1 cellular context compared by ENCODE assay signal in the genomic region with DNA sequence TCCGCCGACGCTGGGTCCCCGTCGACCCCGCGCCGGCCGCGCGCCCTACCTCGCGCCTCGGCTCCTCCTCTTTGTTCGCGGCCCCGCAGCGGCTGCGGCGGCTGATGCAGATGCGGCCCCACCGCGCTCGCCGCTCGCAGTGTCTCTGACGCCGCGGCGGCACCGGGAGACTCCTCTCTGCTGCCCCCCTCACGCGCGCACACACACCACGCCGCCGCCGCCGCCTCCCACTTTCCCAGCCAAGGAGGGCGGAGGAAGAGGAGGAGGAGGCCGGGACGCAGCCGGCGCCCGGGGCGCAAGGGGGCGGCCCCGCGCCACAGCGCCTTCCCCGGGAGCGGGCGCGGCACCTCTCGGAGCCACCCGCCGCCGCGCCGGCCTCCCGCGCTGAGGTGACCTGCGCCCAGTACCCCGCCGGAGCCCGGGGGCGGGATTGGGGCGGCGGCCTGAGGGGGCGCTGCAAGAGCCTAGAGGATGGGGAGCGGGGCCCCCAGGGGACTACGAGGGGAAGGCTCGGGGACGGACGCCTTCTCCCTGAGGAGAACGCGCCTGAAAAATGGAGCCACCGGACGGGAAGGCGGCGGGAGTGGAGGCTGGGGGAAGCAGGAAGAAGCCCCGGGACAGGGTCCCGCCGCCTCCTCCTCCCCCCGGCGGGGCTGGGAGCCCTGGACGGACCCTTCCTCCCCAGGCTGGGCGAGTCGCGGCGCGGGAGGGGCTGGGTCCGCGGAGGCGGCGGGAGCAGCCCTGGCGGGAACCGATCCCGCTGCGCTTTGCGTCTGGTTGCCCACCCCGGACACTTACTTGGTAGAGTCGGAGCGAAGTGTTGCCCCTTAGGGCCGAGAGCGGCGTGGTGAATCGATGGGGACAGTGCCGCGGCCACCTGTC.
TF ChIP-seq lines count a peak whose summit lies in the region.

TSS of gene SH3RF1 (minus strand) at position 147 of the 882 bp plus-strand sequence. CDS start 1,744 bp downstream, outside the sequence.

TF ChIP-seq in GM12878, 131 proteins besides CTCF, POLR2A, EP300 and RAD21 (continued from another document and continues in another):
- TF ChIP-seq BCL3 (IDR thresholded peaks at IDR 0.05; ENCODE audit: borderline replicate concordance, insufficient read depth, low read depth, low read length, poor library complexity, severe bottlenecking) = peak; percentile 15
- TF ChIP-seq, protein P1, sequence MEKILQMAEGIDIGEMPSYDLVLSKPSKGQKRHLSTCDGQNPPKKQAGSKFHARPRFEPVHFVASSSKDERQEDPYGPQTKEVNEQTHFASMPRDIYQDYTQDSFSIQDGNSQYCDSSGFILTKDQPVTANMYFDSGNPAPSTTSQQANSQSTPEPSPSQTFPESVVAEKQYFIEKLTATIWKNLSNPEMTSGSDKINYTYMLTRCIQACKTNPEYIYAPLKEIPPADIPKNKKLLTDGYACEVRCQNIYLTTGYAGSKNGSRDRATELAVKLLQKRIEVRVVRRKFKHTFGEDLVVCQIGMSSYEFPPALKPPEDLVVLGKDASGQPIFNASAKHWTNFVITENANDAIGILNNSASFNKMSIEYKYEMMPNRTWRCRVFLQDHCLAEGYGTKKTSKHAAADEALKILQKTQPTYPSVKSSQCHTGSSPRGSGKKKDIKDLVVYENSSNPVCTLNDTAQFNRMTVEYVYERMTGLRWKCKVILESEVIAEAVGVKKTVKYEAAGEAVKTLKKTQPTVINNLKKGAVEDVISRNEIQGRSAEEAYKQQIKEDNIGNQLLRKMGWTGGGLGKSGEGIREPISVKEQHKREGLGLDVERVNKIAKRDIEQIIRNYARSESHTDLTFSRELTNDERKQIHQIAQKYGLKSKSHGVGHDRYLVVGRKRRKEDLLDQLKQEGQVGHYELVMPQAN (conservative IDR thresholded peaks at IDR 0.05) = peak; percentile 42
- TF ChIP-seq PAX5 (IDR thresholded peaks at IDR 0.05; ENCODE audit: borderline replicate concordance, low read depth, low read length) = 0 out of 2 replicates have a peak, but pooled peaks have one; percentile 15
- no peak for TF ChIP-seq ZBTB4 (CRISPR knock-in tag; IDR thresholded peaks at IDR 0.05)
- no peak for TF ChIP-seq ZNF592 (IDR thresholded peaks at IDR 0.05)
- TF ChIP-seq BRCA1 (IDR thresholded peaks at IDR 0.05; ENCODE audit: low read depth, low read length) = no peak
- TF ChIP-seq CHD4 (IDR thresholded peaks at IDR 0.05) = no peak
- TF ChIP-seq SREBF1 (IDR thresholded peaks at IDR 0.05; ENCODE audit: low read length) = no peak
- TF ChIP-seq POLR2AphosphoS5 (IDR thresholded peaks at IDR 0.05; ENCODE audit: low read length) = peak; percentile 41; the same call in 1 of the 2 replicates
- no peak for TF ChIP-seq NR2C1 (IDR thresholded peaks at IDR 0.05)
- no peak for TF ChIP-seq NFIC (IDR thresholded peaks at IDR 0.05; ENCODE audit: low read depth, low read length)
- TF ChIP-seq HDGF (IDR thresholded peaks at IDR 0.05) = no peak
- no peak for TF ChIP-seq CEBPB (IDR thresholded peaks at IDR 0.05; ENCODE audit: borderline replicate concordance in 1 of 2, low read depth in 2 of 2, low read length in 2 of 2)
- no peak for TF ChIP-seq YBX1 (IDR thresholded peaks at IDR 0.05)
- no peak for TF ChIP-seq MTA3 (IDR thresholded peaks at IDR 0.05; ENCODE audit: borderline replicate concordance, low read length)
- peak; percentile 17 to 42; a peak in 2 of 4 replicates for TF ChIP-seq IKZF2 (IDR thresholded peaks at IDR 0.05)
- TF ChIP-seq ESRRA (IDR thresholded peaks at IDR 0.05; ENCODE audit: low read length) = 0 out of 2 replicates have a peak, but pooled peaks have one; percentile 27
- no peak for TF ChIP-seq SP1 (IDR thresholded peaks at IDR 0.05; ENCODE audit: low read depth, low read length)
- 0 out of 2 replicates have a peak, but pooled peaks have one; percentile 23 for TF ChIP-seq ASH2L (IDR thresholded peaks at IDR 0.05; ENCODE audit: borderline replicate concordance, low read depth)
- no peak for TF ChIP-seq KAT2A (conservative IDR thresholded peaks at IDR 0.05; ENCODE audit: control insufficient read depth, low read depth, low read length)
- TF ChIP-seq LARP7 (IDR thresholded peaks at IDR 0.05) = peak; percentile 84
- TF ChIP-seq ETV6 (conservative IDR thresholded peaks at IDR 0.05 in 1 of 2, IDR thresholded peaks at IDR 0.05 in 1 of 2; ENCODE audit: borderline replicate concordance in 1 of 2, low read depth in 1 of 2) = peak in 1 of 2 experiments; percentile 24; a peak in 1 of 4 replicates
- TF ChIP-seq BCLAF1 (IDR thresholded peaks at IDR 0.05) = peak; percentile 22; the same call in 1 of the 2 replicates
- no peak for TF ChIP-seq FOXM1 (IDR thresholded peaks at IDR 0.05; ENCODE audit: low read depth, low read length)
- TF ChIP-seq BACH1 (IDR thresholded peaks at IDR 0.05; ENCODE audit: borderline replicate concordance) = peak; percentile 78; the same call in 1 of the 2 replicates
- TF ChIP-seq, protein P2, sequence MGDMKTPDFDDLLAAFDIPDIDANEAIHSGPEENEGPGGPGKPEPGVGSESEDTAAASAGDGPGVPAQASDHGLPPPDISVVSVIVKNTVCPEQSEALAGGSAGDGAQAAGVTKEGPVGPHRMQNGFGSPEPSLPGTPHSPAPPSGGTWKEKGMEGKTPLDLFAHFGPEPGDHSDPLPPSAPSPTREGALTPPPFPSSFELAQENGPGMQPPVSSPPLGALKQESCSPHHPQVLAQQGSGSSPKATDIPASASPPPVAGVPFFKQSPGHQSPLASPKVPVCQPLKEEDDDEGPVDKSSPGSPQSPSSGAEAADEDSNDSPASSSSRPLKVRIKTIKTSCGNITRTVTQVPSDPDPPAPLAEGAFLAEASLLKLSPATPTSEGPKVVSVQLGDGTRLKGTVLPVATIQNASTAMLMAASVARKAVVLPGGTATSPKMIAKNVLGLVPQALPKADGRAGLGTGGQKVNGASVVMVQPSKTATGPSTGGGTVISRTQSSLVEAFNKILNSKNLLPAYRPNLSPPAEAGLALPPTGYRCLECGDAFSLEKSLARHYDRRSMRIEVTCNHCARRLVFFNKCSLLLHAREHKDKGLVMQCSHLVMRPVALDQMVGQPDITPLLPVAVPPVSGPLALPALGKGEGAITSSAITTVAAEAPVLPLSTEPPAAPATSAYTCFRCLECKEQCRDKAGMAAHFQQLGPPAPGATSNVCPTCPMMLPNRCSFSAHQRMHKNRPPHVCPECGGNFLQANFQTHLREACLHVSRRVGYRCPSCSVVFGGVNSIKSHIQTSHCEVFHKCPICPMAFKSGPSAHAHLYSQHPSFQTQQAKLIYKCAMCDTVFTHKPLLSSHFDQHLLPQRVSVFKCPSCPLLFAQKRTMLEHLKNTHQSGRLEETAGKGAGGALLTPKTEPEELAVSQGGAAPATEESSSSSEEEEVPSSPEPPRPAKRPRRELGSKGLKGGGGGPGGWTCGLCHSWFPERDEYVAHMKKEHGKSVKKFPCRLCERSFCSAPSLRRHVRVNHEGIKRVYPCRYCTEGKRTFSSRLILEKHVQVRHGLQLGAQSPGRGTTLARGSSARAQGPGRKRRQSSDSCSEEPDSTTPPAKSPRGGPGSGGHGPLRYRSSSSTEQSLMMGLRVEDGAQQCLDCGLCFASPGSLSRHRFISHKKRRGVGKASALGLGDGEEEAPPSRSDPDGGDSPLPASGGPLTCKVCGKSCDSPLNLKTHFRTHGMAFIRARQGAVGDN (IDR thresholded peaks at IDR 0.05) = 0 out of 2 replicates have a peak, but pooled peaks have one; percentile 71
- TF ChIP-seq HSF1 (IDR thresholded peaks at IDR 0.05; ENCODE audit: low read depth, low read length) = no peak
- TF ChIP-seq GABPA (IDR thresholded peaks at IDR 0.05; ENCODE audit: low read depth) = no peak
- TF ChIP-seq MEF2A (IDR thresholded peaks at IDR 0.05; ENCODE audit: insufficient read depth, low read depth, low read length) = 0 out of 2 replicates have a peak, but pooled peaks have one; percentile 27
- 0 out of 2 replicates have a peak, but pooled peaks have one; percentile 8 for TF ChIP-seq MXI1 (IDR thresholded peaks at IDR 0.05; ENCODE audit: low read depth, low read length)
- no peak for TF ChIP-seq CHD2 (IDR thresholded peaks at IDR 0.05; ENCODE audit: borderline replicate concordance, low read depth, low read length)
- 0 out of 2 replicates have a peak, but pooled peaks have one; percentile 27 for TF ChIP-seq ZNF24 (IDR thresholded peaks at IDR 0.05)
- peak; percentile 85 for TF ChIP-seq SMARCA5 (IDR thresholded peaks at IDR 0.05)
- TF ChIP-seq ZZZ3 (IDR thresholded peaks at IDR 0.05; ENCODE audit: control insufficient read depth, insufficient read length, low read depth) = no peak
- TF ChIP-seq MEF2B (IDR thresholded peaks at IDR 0.05; ENCODE audit: partially characterized antibody, poor library complexity, severe bottlenecking) = peak; percentile 82
